In the genomic region with DNA sequence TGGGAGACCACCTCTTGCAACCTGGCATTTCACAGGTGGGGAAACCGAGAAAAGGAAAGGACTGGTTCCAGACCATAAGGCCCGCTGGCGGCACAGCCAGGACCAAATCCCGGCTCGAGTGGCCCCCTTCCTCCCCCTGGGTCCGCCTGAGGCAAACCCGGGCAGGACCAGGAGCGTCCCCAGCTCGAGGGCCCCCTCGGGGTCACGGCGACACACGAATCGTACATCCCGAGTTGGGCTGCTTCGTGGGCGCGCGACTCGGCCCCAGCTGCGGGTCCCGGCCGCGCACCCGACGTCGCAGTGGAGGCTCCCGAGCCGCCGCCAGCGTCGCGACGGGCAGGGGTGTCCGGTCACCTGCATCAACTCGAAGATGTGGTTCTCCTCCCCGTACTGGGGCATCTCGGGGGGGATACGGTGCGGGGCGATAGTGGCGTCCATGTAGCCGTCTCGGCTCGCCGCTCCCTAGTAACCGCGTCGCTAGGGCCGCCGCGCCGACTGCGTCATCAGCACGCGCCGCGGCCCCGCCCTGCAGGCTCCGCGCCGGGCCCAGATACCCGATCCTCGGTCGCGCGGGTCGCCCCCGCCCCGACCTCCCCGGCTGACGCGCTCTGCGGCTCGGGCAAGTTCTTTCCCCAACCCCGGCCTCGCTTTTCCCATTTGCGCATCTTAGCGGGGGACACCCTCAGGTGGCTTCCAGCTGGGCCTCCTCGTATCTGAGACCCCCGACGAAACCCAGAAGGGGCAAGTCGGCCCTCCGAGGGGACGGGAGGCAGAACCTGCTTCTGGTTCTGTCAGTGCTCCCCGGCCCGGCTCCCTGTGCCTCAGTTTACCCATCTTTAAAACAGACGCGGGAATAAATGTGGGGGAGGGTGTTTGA, we compare ENCODE assay signal across 8 cellular contexts. TPM values are rescaled to one million over a fixed set of nuclear protein-coding genes. Genes with fewer than 3 reads are reported as not detected.
A peak's percentile ranks its signal among the peaks of the same experiment; 100 is the strongest.
DNase-seq lines count a peak whose midpoint lies in the region; ATAC-seq, FAIRE-seq and TF ChIP-seq lines count a peak whose summit lies in the region.

A gene with protein sequence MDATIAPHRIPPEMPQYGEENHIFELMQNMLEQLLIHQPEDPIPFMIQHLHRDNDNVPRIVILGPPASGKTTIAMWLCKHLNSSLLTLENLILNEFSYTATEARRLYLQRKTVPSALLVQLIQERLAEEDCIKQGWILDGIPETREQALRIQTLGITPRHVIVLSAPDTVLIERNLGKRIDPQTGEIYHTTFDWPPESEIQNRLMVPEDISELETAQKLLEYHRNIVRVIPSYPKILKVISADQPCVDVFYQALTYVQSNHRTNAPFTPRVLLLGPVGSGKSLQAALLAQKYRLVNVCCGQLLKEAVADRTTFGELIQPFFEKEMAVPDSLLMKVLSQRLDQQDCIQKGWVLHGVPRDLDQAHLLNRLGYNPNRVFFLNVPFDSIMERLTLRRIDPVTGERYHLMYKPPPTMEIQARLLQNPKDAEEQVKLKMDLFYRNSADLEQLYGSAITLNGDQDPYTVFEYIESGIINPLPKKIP (minus strand): TSS at position 467 of the 877 bp plus-strand sequence. CDS start 29 bp downstream, at position 438.

- H4K20me1 ChIP-seq in endothelial cell of umbilical vein (replicated peaks; ENCODE audit: control insufficient read depth, extremely low read depth, insufficient read depth, low read length) = no peaks in the 10 kb centered on the region

- H3K9me3 ChIP-seq in endothelial cell of umbilical vein (replicated peaks; ENCODE audit: control insufficient read depth, insufficient read depth, low read length) (no peaks in the 10 kb centered on the region), mesodermal cell (ENCODE audit: control insufficient read depth, low read length) (no peaks in the 10 kb centered on the region)

- no peak for TF ChIP-seq CTCF in endothelial cell of umbilical vein (IDR thresholded peaks at IDR 0.05; ENCODE audit: extremely low read depth in 1 of 2, insufficient read depth in 1 of 2, low read depth in 1 of 2, low read length in 2 of 2)

- peak within 1 kb of the TSS; percentile 74 for H3K27ac ChIP-seq in endothelial cell of umbilical vein (ENCODE audit: insufficient read depth, low read depth, low read length)
- H3K27ac ChIP-seq in mesodermal cell (ENCODE audit: low read depth, low read length, severe bottlenecking) = peak within 1 kb of the TSS; percentile 59

- WGBS in mesodermal cell (ENCODE audit: insufficient coverage in 2 of 2), 2 experiments = 2% methylated on average over 65 to 76 of the region's 89 CpGs

- H3K79me2 ChIP-seq in endothelial cell of umbilical vein (ENCODE audit: control insufficient read depth, insufficient read depth, low read length) = no peaks in the 10 kb centered on the region

- no peaks in the 10 kb centered on the region for H3K9me1 ChIP-seq in endothelial cell of umbilical vein (replicated peaks; ENCODE audit: control insufficient read depth, extremely low read depth, insufficient read depth, low read length)

- H3K36me3 ChIP-seq in endothelial cell of umbilical vein (ENCODE audit: control insufficient read depth in 2 of 2, extremely low read depth in 1 of 2, insufficient read depth in 2 of 2, low read length in 2 of 2) (no peaks in the 10 kb centered on the region), mesodermal cell (ENCODE audit: control insufficient read depth, insufficient read depth, low read length) (no peaks in the 10 kb centered on the region)

- BruUV-seq in endothelial cell of umbilical vein (replicated peaks; lab: Mats Ljungman, UMichigan) = TSS peak; percentile 77

- CTCF ChIA-PET in endothelial cell of umbilical vein (lab: Charles Lee) = interaction anchor here (1.0 to 2.3 kb wide), 3 partner anchors 24 to 100 kb away, joined by 3 to 12 read pairs (median 5); no protein-coding TSS in a partner anchor

- H3K27me3 ChIP-seq in endothelial cell of umbilical vein (ENCODE audit: control insufficient read depth in 2 of 2, insufficient read depth in 2 of 2, low read length in 2 of 2) = peaks cover 0 to 3% of the 10 kb centered on the region in 2 experiments

- intact Hi-C loops in endothelial cell of umbilical vein (cut with micrococcal nuclease) = loop anchor here (2.0 kb wide), 1 partner anchor 67 kb away; a partner anchor contains a TSS

- no peak for TF ChIP-seq POLR2A in endothelial cell of umbilical vein (IDR thresholded peaks at IDR 0.05; ENCODE audit: low read depth, low read length)

- POLR2A ChIA-PET in endothelial cell of umbilical vein (lab: Charles Lee) = no interaction called here

- peak; percentile 76 for ATAC-seq in HG02981 (IDR thresholded peaks at IDR 0.05; ENCODE audit: unreplicated experiment)

- H3K4me3 ChIP-seq in endothelial cell of umbilical vein (replicated peaks in 1 of 3; ENCODE audit: insufficient read depth in 1 of 3, low read depth in 1 of 3, low read length in 3 of 3) (peak within 1 kb of the TSS; percentile 80 to 99 (median 96)), mesodermal cell (ENCODE audit: extremely low read depth, insufficient read depth, low read length, poor library complexity, severe bottlenecking) (peak within 1 kb of the TSS; percentile 95)

- peak within 1 kb of the TSS; percentile 99 for H2AFZ ChIP-seq in endothelial cell of umbilical vein (ENCODE audit: low read depth, low read length)

- FAIRE-seq in endothelial cell of umbilical vein (lab: Jason Lieb, UNC) = peak; percentile 71

- H3K4me1 ChIP-seq in endothelial cell of umbilical vein (ENCODE audit: control insufficient read depth, extremely low read depth, insufficient read depth, low read length) = peaks cover 2% of the 10 kb centered on the region
- peaks cover 6% of the 10 kb centered on the region for H3K4me1 ChIP-seq in mesodermal cell (ENCODE audit: control insufficient read depth, insufficient read depth, low read length, poor library complexity, severe bottlenecking)

- peak; percentile 42 to 74 for DNase-seq in NCI-H2081 (lab: John Stamatoyannopoulos, UW)
- DNase-seq in NCI-H2081 treated with DMSO at 0.1 percent for 48 hours (lab: John Stamatoyannopoulos, UW) = no peak
- DNase-seq in NCI-H774 (lab: John Stamatoyannopoulos, UW) = peak; percentile 73
- peak; percentile 93 for DNase-seq in activated CD8-positive, alpha-beta memory T cell treated with anti-CD3 and anti-CD28 coated beads, Interleukin-2, amount 50 U/mL, for 48 hours
- peak; percentile 67 for DNase-seq in endothelial cell of umbilical vein (ENCODE audit: low read depth, low spot score)
- DNase-seq in stimulated activated CD8-positive, alpha-beta memory T cell treated with anti-CD3 and anti-CD28 coated beads, Interleukin-15, amount 100 ng/mL, for 1 hour (ENCODE audit: low read depth) = peak; percentile 43

- peak within 1 kb of the TSS; percentile 92 for H3K9ac ChIP-seq in endothelial cell of umbilical vein (replicated peaks; ENCODE audit: extremely low read depth, insufficient read depth, low read length)

- dilution Hi-C loops in endothelial cell of umbilical vein (cut with MboI; ENCODE audit: extremely low pct_ligation_motif_present, low sequenced_read_pairs) = no loop called here

- H3K4me2 ChIP-seq in endothelial cell of umbilical vein (ENCODE audit: insufficient read depth, low read length) = peak within 1 kb of the TSS; percentile 87

TF ChIP-seq in endothelial cell of umbilical vein, 7 proteins besides CTCF, POLR2A, EP300 and RAD21:
- TF ChIP-seq EZH2 (IDR thresholded peaks at IDR 0.05; ENCODE audit: borderline replicate concordance, low read depth, low read length, severe bottlenecking) (peak; percentile 25), JUN (IDR thresholded peaks at IDR 0.05; ENCODE audit: borderline replicate concordance, insufficient read depth, insufficient read length, low read depth) (no peak), GATA2 (IDR thresholded peaks at IDR 0.05; ENCODE audit: insufficient read depth, insufficient read length, low read depth, low read length) (no peak), MYC (IDR thresholded peaks at IDR 0.05; ENCODE audit: low read depth, low read length) (no peak), POLR2AphosphoS5 (IDR thresholded peaks at IDR 0.05; ENCODE audit: insufficient read depth, low read depth, low read length) (peak; percentile 40), FOS (IDR thresholded peaks at IDR 0.05; ENCODE audit: borderline replicate concordance, insufficient read depth, low read length) (no peak)
- TF ChIP-seq, protein P1, sequence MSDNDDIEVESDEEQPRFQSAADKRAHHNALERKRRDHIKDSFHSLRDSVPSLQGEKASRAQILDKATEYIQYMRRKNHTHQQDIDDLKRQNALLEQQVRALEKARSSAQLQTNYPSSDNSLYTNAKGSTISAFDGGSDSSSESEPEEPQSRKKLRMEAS (IDR thresholded peaks at IDR 0.05; ENCODE audit: insufficient read depth, insufficient read length) = peak; percentile 5

RNA-seq across cellular contexts. Expression of the gene that starts here (rescaled TPM):
- total RNA-seq in endothelial cell of umbilical vein = 0.32 TPM in 1 of 2 replicates, not detected in the other
- polyA plus RNA-seq in endothelial cell of umbilical vein = 0.05 and 0.06 TPM in 2 replicates
- 0.05 and 0.07 TPM in 2 replicates for polyA plus RNA-seq in endothelial cell of umbilical vein (2011; cell fraction: cytosol; rRNA removed)
- polyA plus RNA-seq in endothelial cell of umbilical vein (2011; cell fraction: nucleus; rRNA removed) = 0.07 and 0.08 TPM in 2 replicates
- 0.22 and 0.24 TPM in 2 replicates for polyA plus RNA-seq in endothelial cell of umbilical vein (2012)
- polyA minus RNA-seq in endothelial cell of umbilical vein = not detected in 2 replicates
- not detected for polyA minus RNA-seq in endothelial cell of umbilical vein (2011; cell fraction: cytosol; rRNA and poly(A)+ RNA removed)
- polyA minus RNA-seq in endothelial cell of umbilical vein (2011; cell fraction: nucleus; rRNA and poly(A)+ RNA removed) = 0.24 TPM in 1 of 2 replicates, not detected in the other
- polyA plus RNA-seq in mesodermal cell (2013, experiment 1 of 2) = 0.85 TPM
- polyA plus RNA-seq in mesodermal cell (2013, experiment 2 of 2) = 0.71 TPM

Comparison
In these comparisons a context has a peak if more than half of its experiments do, and no peak if none do; other contexts are left out.
1. Peak in DNase-seq, H3K4me3 ChIP-seq, H3K27ac ChIP-seq, H3K9ac ChIP-seq and H3K4me2 ChIP-seq in endothelial cell of umbilical vein; RNA of the gene not detected or under 1 TPM.